Comparison of ENCODE assay signal across 23 cellular contexts in genomic region chr12:70190252-70191010, GRCh38. TPM values are rescaled to one million over a fixed set of nuclear protein-coding genes. Genes with fewer than 3 reads are reported as not detected.
A peak's percentile ranks its signal among the peaks of the same experiment; 100 is the strongest.
DNase-seq lines count a peak whose midpoint lies in the region; ATAC-seq, FAIRE-seq and TF ChIP-seq lines count a peak whose summit lies in the region.
"Had no signal": no experiment of that assay in that cellular context is flagged by ENCODE, and none has a peak within 500 bp of the region (broad histone marks: within the 10 kb centered on the region; RNA-seq: fewer than 3 reads in every experiment).

No MANE protein-coding gene starts in this region.

- 17% methylated on average over 1 of the region's 1 CpG for WGBS in K562 (ENCODE audit: insufficient coverage, low coverage, missing lambda C conversion rate)

- no peaks in the 10 kb centered on the region for H3K4me1 ChIP-seq in K562 (replicated peaks in 1 of 2; ENCODE audit: control insufficient read depth in 2 of 2, insufficient read depth in 2 of 2, low read length in 2 of 2)
- peaks cover 10% of the 10 kb centered on the region for H3K4me1 ChIP-seq in foreskin keratinocyte
- H3K4me1 ChIP-seq: gastrocnemius medialis, right atrium auricular region, vagina had no signal

- no peak overlapping the region for H3K4me2 ChIP-seq in K562 (ENCODE audit: insufficient read depth, low read length)
- H3K4me2 ChIP-seq: KMS-11 had no signal

- H3K27me3 ChIP-seq in K562 (ENCODE audit: control insufficient read depth in 2 of 2, insufficient read depth in 2 of 2, low read length in 2 of 2) = no peaks in the 10 kb centered on the region
- no peaks in the 10 kb centered on the region for H3K27me3 ChIP-seq in foreskin keratinocyte
- H3K27me3 ChIP-seq: gastrocnemius medialis, right atrium auricular region, vagina had no signal

- no TSS peak for BruUV-seq in K562 (replicated peaks; lab: Mats Ljungman, UMichigan)

- FAIRE-seq in K562 (lab: Jason Lieb, UNC) = no peak

- no peak for TF ChIP-seq POLR2A in K562 (conservative IDR thresholded peaks at IDR 0.05)

- no peak for ATAC-seq in K562
- ATAC-seq in foreskin keratinocyte = peak; percentile 76
- ATAC-seq in HG03439 (IDR thresholded peaks at IDR 0.05; ENCODE audit: unreplicated experiment) = no peak
- ATAC-seq in HG02981 (IDR thresholded peaks at IDR 0.05; ENCODE audit: unreplicated experiment) = no peak
- ATAC-seq: activated CD8-positive, alpha-beta T cell treated with anti-CD3 and anti-CD28 coated beads for 36 hours; activated naive CD4-positive, alpha-beta T cell treated with anti-CD3 and anti-CD28 coated beads, Interleukin-2, amount 50 U/mL, for 72 hours; activated T-cell treated with anti-CD3 and anti-CD28 coated beads, Interleukin-2, amount 50 U/mL, for 72 hours; CD8-positive, alpha-beta T cell; gastrocnemius medialis; left lobe of liver; mucosa of descending colon; Panc1; stimulated activated naive CD8-positive, alpha-beta T cell treated with anti-CD3 and anti-CD28 coated beads, Interleukin-15, amount 100 ng/mL, for 72 hours had no signal

- H3K9me3 ChIP-seq in K562 (replicated peaks; ENCODE audit: control insufficient read depth, insufficient read depth, low read depth, low read length) = no peaks in the 10 kb centered on the region
- H3K9me3 ChIP-seq: gastrocnemius medialis, mucosa of descending colon, right atrium auricular region, vagina had no signal

- H3K36me3 ChIP-seq in K562 (ENCODE audit: control insufficient read depth, insufficient read depth, low read length) = no peaks in the 10 kb centered on the region
- H3K36me3 ChIP-seq: gastrocnemius medialis, right atrium auricular region, vagina had no signal

- no peak overlapping the region for H3K27ac ChIP-seq in K562 (ENCODE audit: extremely low read depth, low read depth, low read length)
- H3K27ac ChIP-seq in foreskin keratinocyte = no peak overlapping the region
- H3K27ac ChIP-seq: gastrocnemius medialis, HL-60, KMS-11, right atrium auricular region, vagina had no signal

- intact Hi-C loops in K562 (cut with micrococcal nuclease) = no loop called here

- no peak for TF ChIP-seq EP300 in K562 (IDR thresholded peaks at IDR 0.05; ENCODE audit: low read length)

- DNase-seq in ELR (ENCODE audit: low read depth) (peak; percentile 52), M059J (ENCODE audit: low read depth) (peak; percentile 16), K562 (ENCODE audit: extremely low read depth in 1 of 4, low spot score in 3 of 4) (no peak), foreskin keratinocyte (peak; percentile 36 to 75), NCI-H2107 (lab: John Stamatoyannopoulos, UW) (no peak), NCI-H774 (lab: John Stamatoyannopoulos, UW) (no peak)
- DNase-seq: activated CD8-positive, alpha-beta T cell treated with anti-CD3 and anti-CD28 coated beads for 36 hours; activated T-cell treated with anti-CD3 and anti-CD28 coated beads, Interleukin-2, amount 50 U/mL, for 72 hours; caudate nucleus; CD8-positive, alpha-beta T cell; gastrocnemius medialis; mucosa of descending colon; NCI-H82; stimulated activated naive CD8-positive, alpha-beta T cell treated with anti-CD3 and anti-CD28 coated beads, Interleukin-15, amount 100 ng/mL, for 72 hours had no signal

- no peak overlapping the region for H2AFZ ChIP-seq in K562 (ENCODE audit: low read depth, low read length)

- H3K4me3 ChIP-seq in K562 = no peak overlapping the region
- H3K4me3 ChIP-seq: gastrocnemius medialis, mucosa of descending colon, right atrium auricular region, vagina had no signal

- POLR2A ChIA-PET in K562 (lab: Yijun Ruan, JAX) = no interaction called here

- no peaks in the 10 kb centered on the region for H3K9me1 ChIP-seq in K562 (ENCODE audit: control insufficient read depth, insufficient read depth, low read length)

- TF ChIP-seq CTCF in K562 (IDR thresholded peaks at IDR 0.05 in 2 of 3, conservative IDR thresholded peaks at IDR 0.05 in 1 of 3; ENCODE audit: insufficient read depth in 2 of 3, low read depth in 1 of 3, low read length in 3 of 3) (no peak), foreskin keratinocyte (conservative IDR thresholded peaks at IDR 0.05) (no peak)

- no peak overlapping the region for H3K9ac ChIP-seq in K562 (ENCODE audit: insufficient read depth in 1 of 2, low read depth in 2 of 2, low read length in 2 of 2)
- H3K9ac ChIP-seq: KMS-11 had no signal

- TF ChIP-seq RAD21 in K562 (CRISPR knock-in tag; conservative IDR thresholded peaks at IDR 0.05 in 1 of 2, IDR thresholded peaks at IDR 0.05 in 1 of 2) = no peak

- CTCF ChIA-PET in K562 (lab: Yijun Ruan, JAX; ENCODE audit: low intra/inter-chr PET ratio) = no interaction called here

- no peaks in the 10 kb centered on the region for H3K79me2 ChIP-seq in K562 (ENCODE audit: control insufficient read depth, insufficient read depth, low read length)

- no peaks in the 10 kb centered on the region for H4K20me1 ChIP-seq in K562 (replicated peaks; ENCODE audit: control insufficient read depth, insufficient read depth, low read length)

- in situ Hi-C loops in K562 (cut with MboI) = no loop called here

TF ChIP-seq in K562, 482 proteins besides CTCF, POLR2A, EP300 and RAD21:
- TF ChIP-seq ZNF121 (CRISPR knock-in tag; conservative IDR thresholded peaks at IDR 0.05) (peak; percentile 33; the same call in 1 of the 2 replicates), CAMTA2 (CRISPR knock-in tag; conservative IDR thresholded peaks at IDR 0.05) (no peak)
TF ChIP-seq in K562: peak in this region for 1.

RNA-seq across cellular contexts. Expression of gene CNOT2, which starts 52.8 kb away (rescaled TPM):
- 99.8 and 152 TPM in 2 replicates for total RNA-seq in M059J (2014; rRNA removed; shearing (Covaris generic))
- total RNA-seq in K562 (2011; cell fraction: chromatin; rRNA removed; ENCODE audit: low replicate concordance) = 99.7 and 318 TPM in 2 replicates
- 47.2 and 79.5 TPM in 2 replicates for total RNA-seq in K562 (2011; cell fraction: nucleolus; rRNA removed)
- 139 and 176 TPM in 2 replicates for total RNA-seq in K562 (2011; cell fraction: nucleoplasm; rRNA removed)
- total RNA-seq in K562 (2014; rRNA removed) = 61.0 and 79.3 TPM in 2 replicates
- total RNA-seq in K562 (2014; rRNA removed; fragmentation: Illumina TruSeq; extraction: Trizol) = 103 and 111 TPM in 2 replicates
- 114 and 119 TPM in 2 replicates for total RNA-seq in K562 (2015; rRNA removed; fragmentation: Illumina TruSeq; extraction: Trizol)
- total RNA-seq in K562 (2021) = 52.0 and 54.0 TPM in 2 replicates
- polyA plus RNA-seq in K562 (2011; rRNA removed) = 84.4 and 92.1 TPM in 2 replicates
- polyA plus RNA-seq in K562 (2011; cell fraction: cytosol; rRNA removed) = 55.0 and 71.0 TPM in 2 replicates
- polyA plus RNA-seq in K562 (2011; cell fraction: nucleus; rRNA removed) = 123 and 160 TPM in 2 replicates
- 40.4 and 71.9 TPM in 2 replicates for polyA plus RNA-seq in K562 (2012)
- 92.3 and 99.3 TPM in 2 replicates for polyA plus RNA-seq in K562 (2014; fragmentation: Illumina TruSeq; extraction: Trizol)
- 10 to 100 TPM; 43.6 to 84.4 TPM for polyA plus RNA-seq in K562 (2014; fragmentation: Nextera tagmentation; extraction: Ambion mirVana)
- polyA plus RNA-seq in K562 (2014; rRNA removed) = 65.5 and 77.0 TPM in 2 replicates
- 201 and 217 TPM in 2 replicates for polyA minus RNA-seq in K562 (2011; rRNA and poly(A)+ RNA removed)
- 41.4 and 49.8 TPM in 2 replicates for polyA minus RNA-seq in K562 (2011; cell fraction: cytosol; rRNA and poly(A)+ RNA removed)
- polyA minus RNA-seq in K562 (2011; cell fraction: nucleus; rRNA and poly(A)+ RNA removed) = 170 and 393 TPM in 2 replicates
- total RNA-seq in foreskin keratinocyte = 61.0 and 65.1 TPM in 2 replicates
- polyA plus RNA-seq in foreskin keratinocyte = 19.5 and 20.4 TPM in 2 replicates

Comparison
In these comparisons a context has a peak if more than half of its experiments do, and no peak if none do; other contexts are left out.
1. DNase-seq: peak in ELR (single experiment), M059J (single experiment) and foreskin keratinocyte (2 of 2); none in K562 (0 of 4), NCI-H2107 (single experiment) and NCI-H774 (single experiment).